ENCODE assay signal across 2 cellular contexts in genomic region chr3:184275961-184276910, GRCh38.
TF ChIP-seq lines count a peak whose summit lies in the region.

Gene ECE2 (plus strand): TSS chr3:184276022. CDS start chr3:184276154, 132 bp downstream.

TF ChIP-seq in SK-N-SH, 30 proteins besides CTCF, POLR2A, EP300 and RAD21 (continued from another document):
- TF ChIP-seq, protein P1, sequence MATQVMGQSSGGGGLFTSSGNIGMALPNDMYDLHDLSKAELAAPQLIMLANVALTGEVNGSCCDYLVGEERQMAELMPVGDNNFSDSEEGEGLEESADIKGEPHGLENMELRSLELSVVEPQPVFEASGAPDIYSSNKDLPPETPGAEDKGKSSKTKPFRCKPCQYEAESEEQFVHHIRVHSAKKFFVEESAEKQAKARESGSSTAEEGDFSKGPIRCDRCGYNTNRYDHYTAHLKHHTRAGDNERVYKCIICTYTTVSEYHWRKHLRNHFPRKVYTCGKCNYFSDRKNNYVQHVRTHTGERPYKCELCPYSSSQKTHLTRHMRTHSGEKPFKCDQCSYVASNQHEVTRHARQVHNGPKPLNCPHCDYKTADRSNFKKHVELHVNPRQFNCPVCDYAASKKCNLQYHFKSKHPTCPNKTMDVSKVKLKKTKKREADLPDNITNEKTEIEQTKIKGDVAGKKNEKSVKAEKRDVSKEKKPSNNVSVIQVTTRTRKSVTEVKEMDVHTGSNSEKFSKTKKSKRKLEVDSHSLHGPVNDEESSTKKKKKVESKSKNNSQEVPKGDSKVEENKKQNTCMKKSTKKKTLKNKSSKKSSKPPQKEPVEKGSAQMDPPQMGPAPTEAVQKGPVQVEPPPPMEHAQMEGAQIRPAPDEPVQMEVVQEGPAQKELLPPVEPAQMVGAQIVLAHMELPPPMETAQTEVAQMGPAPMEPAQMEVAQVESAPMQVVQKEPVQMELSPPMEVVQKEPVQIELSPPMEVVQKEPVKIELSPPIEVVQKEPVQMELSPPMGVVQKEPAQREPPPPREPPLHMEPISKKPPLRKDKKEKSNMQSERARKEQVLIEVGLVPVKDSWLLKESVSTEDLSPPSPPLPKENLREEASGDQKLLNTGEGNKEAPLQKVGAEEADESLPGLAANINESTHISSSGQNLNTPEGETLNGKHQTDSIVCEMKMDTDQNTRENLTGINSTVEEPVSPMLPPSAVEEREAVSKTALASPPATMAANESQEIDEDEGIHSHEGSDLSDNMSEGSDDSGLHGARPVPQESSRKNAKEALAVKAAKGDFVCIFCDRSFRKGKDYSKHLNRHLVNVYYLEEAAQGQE (IDR thresholded peaks at IDR 0.05; ENCODE audit: low read depth, low read length): no peak
- TF ChIP-seq MXI1 (IDR thresholded peaks at IDR 0.05; ENCODE audit: low read depth, low read length): no peak
- TF ChIP-seq JUND (IDR thresholded peaks at IDR 0.05): no peak
- TF ChIP-seq SMC3 (IDR thresholded peaks at IDR 0.05; ENCODE audit: low read depth, low read length): no peak
- no peak for TF ChIP-seq MEF2A (IDR thresholded peaks at IDR 0.05; ENCODE audit: borderline replicate concordance, low read depth)

TF ChIP-seq in SK-N-SH treated with all-trans-retinoic acid at 6 μM for 48 hours, 23 proteins besides CTCF, POLR2A, EP300 and RAD21 (continued from another document):
- TF ChIP-seq ZNF70 (CRISPR knock-in tag; IDR thresholded peaks at IDR 0.05): no peak
- TF ChIP-seq ZFP30 (CRISPR knock-in tag; IDR thresholded peaks at IDR 0.05): no peak
- no peak for TF ChIP-seq ARNTL (CRISPR knock-in tag; IDR thresholded peaks at IDR 0.05; ENCODE audit: borderline replicate concordance, low read depth)
- TF ChIP-seq RARB (CRISPR knock-in tag; IDR thresholded peaks at IDR 0.05): no peak
- TF ChIP-seq ZFP3 (CRISPR knock-in tag; IDR thresholded peaks at IDR 0.05): no peak
- no peak for TF ChIP-seq BACH2 (CRISPR knock-in tag; IDR thresholded peaks at IDR 0.05; ENCODE audit: borderline replicate concordance)
- TF ChIP-seq TCF4 (CRISPR knock-in tag; IDR thresholded peaks at IDR 0.05; ENCODE audit: borderline replicate concordance): no peak
- TF ChIP-seq CSDC2 (CRISPR knock-in tag; IDR thresholded peaks at IDR 0.05): no peak
- no peak for TF ChIP-seq ZC3H10 (CRISPR knock-in tag; IDR thresholded peaks at IDR 0.05)
